ENCODE assay signal across 8 cellular contexts in genomic region chr6:33118525-33119123, GRCh38. TPM values are rescaled to one million over a fixed set of nuclear protein-coding genes. Genes with fewer than 3 reads are reported as not detected.
A peak's percentile ranks its signal among the peaks of the same experiment; 100 is the strongest.
DNase-seq lines count a peak whose midpoint lies in the region; FAIRE-seq and TF ChIP-seq lines count a peak whose summit lies in the region.

No MANE protein-coding gene starts in this region.

- H3K9me1 ChIP-seq in keratinocyte (ENCODE audit: control insufficient read depth, extremely low read depth, insufficient read depth, low read length): no peaks in the 10 kb centered on the region

- no peak overlapping the region for H2AFZ ChIP-seq in keratinocyte (ENCODE audit: control insufficient read depth, low read length)

- no peak overlapping the region for H3K4me2 ChIP-seq in keratinocyte (ENCODE audit: control insufficient read depth, extremely low read depth, insufficient read depth, low read depth, low read length)

- H3K9ac ChIP-seq in keratinocyte (ENCODE audit: control insufficient read depth, extremely low read depth, insufficient read depth, low read length): no peak overlapping the region

- no peak for DNase-seq in H7
- peak; percentile 52 to 55 for DNase-seq in NCI-H446 (lab: John Stamatoyannopoulos, UW)
- peak; percentile 16 for DNase-seq in brain microvascular endothelial cell
- no peak for DNase-seq in keratinocyte (ENCODE audit: low read depth, low spot score)
- DNase-seq in tibial nerve (ENCODE audit: low spot score in 2 of 2): peak in 1 of 2 donors; percentile 73
- DNase-seq in HuH-7.5 (ENCODE audit: low spot score): no peak
- no peak for DNase-seq in T-helper 9 cell

- no peaks in the 10 kb centered on the region for H4K20me1 ChIP-seq in keratinocyte (ENCODE audit: control insufficient read depth, extremely low read depth, insufficient read depth, low read length)

- in situ Hi-C loops in brain microvascular endothelial cell (cut with HindIII; ENCODE audit: low pct_ligation_motif_present, low sequenced_read_pairs): no loop called here

- TF ChIP-seq CTCF in C4-2B (conservative IDR thresholded peaks at IDR 0.05): peak; percentile 88
- TF ChIP-seq CTCF in brain microvascular endothelial cell (IDR thresholded peaks at IDR 0.05; ENCODE audit: low read depth, low read length, missing control alignments): peak; percentile 45
- TF ChIP-seq CTCF in keratinocyte (optimal IDR thresholded peaks at IDR 0.05 in 1 of 3, IDR thresholded peaks at IDR 0.05 in 1 of 3, conservative IDR thresholded peaks at IDR 0.05 in 1 of 3; ENCODE audit: extremely low read depth in 1 of 3, insufficient read depth in 2 of 3, low read length in 3 of 3): peak in 2 of 3 experiments; percentile 32 to 58
- peak; percentile 77 to 86 (median 82) for TF ChIP-seq CTCF in tibial nerve (IDR thresholded peaks at IDR 0.05)

- H3K79me2 ChIP-seq in keratinocyte (ENCODE audit: control insufficient read depth, insufficient read depth, low read length): no peaks in the 10 kb centered on the region

- TF ChIP-seq POLR2A in tibial nerve (IDR thresholded peaks at IDR 0.05): no peak

- TF ChIP-seq EP300 in tibial nerve (IDR thresholded peaks at IDR 0.05): no peak

- H3K4me3 ChIP-seq in H7 (ENCODE audit: insufficient read depth, low read depth, low read length) (peak overlapping the region; percentile 21; the same call in 1 of the 2 replicates), brain microvascular endothelial cell (ENCODE audit: low read depth, low read length) (no peak overlapping the region), keratinocyte (ENCODE audit: control insufficient read depth in 2 of 3, extremely low read depth in 1 of 3, insufficient read depth in 2 of 3, low read depth in 1 of 3, low read length in 3 of 3) (no peak overlapping the region), tibial nerve (no peak overlapping the region)

- FAIRE-seq in keratinocyte (lab: Jason Lieb, UNC): peak; percentile 70

- H3K9me3 ChIP-seq in keratinocyte (ENCODE audit: control insufficient read depth, low read depth, low read length): no peaks in the 10 kb centered on the region
- peaks cover 0 to under 1% (median 0%) of the 10 kb centered on the region in 4 donors for H3K9me3 ChIP-seq in tibial nerve

- dilution Hi-C loops in keratinocyte (cut with MboI; ENCODE audit: extremely low pct_ligation_motif_present, low sequenced_read_pairs): no loop called here

- 0% methylated on average over 3 of the region's 3 CpGs for WGBS in tibial nerve, 2 donors

- H3K27ac ChIP-seq in C4-2B (no peak overlapping the region), brain microvascular endothelial cell (no peak overlapping the region), keratinocyte (ENCODE audit: control insufficient read depth, insufficient read depth, low read length) (no peak overlapping the region), tibial nerve (no peak overlapping the region)

- H3K36me3 ChIP-seq in H7 (replicated peaks; ENCODE audit: control insufficient read depth, insufficient read depth, low read length) (peaks cover 1% of the 10 kb centered on the region; the same call in 1 of the 2 replicates), brain microvascular endothelial cell (replicated peaks) (no peaks in the 10 kb centered on the region), keratinocyte (ENCODE audit: control insufficient read depth in 2 of 2, extremely low read depth in 1 of 2, insufficient read depth in 2 of 2, low read length in 2 of 2) (no peaks in the 10 kb centered on the region), tibial nerve (no peaks in the 10 kb centered on the region)

- H3K27me3 ChIP-seq in H7 (ENCODE audit: control insufficient read depth, insufficient read depth, low read length) (no peaks in the 10 kb centered on the region; the same call in 1 of the 2 replicates), brain microvascular endothelial cell (replicated peaks) (peaks cover 31% of the 10 kb centered on the region), keratinocyte (ENCODE audit: control insufficient read depth, extremely low read depth, insufficient read depth, low read length) (peaks cover 37% of the 10 kb centered on the region), tibial nerve (peaks cover 0 to 38% of the 10 kb centered on the region in 2 donors)

- no peaks in the 10 kb centered on the region for H3K4me1 ChIP-seq in keratinocyte (ENCODE audit: control insufficient read depth, extremely low read depth, insufficient read depth, low read length)
- H3K4me1 ChIP-seq in tibial nerve: peaks cover 0 to 7% (median 2%) of the 10 kb centered on the region in 4 donors

RNA-seq across cellular contexts. Expression of gene HLA-DPB1, which starts 42.8 kb away (rescaled TPM):
- total RNA-seq in H7 (2014; rRNA removed; shearing (Covaris generic)): 27.6 and 29.3 TPM in 2 replicates
- polyA plus RNA-seq in keratinocyte: 0.13 to 0.26 TPM in 2 of 3 replicates, not detected in the other
- polyA plus RNA-seq in keratinocyte (2011; ENCODE audit: low read depth): not detected
- not detected in 2 replicates for polyA plus RNA-seq in keratinocyte (2011; cell fraction: cytosol; rRNA removed)
- not detected in 2 replicates for polyA plus RNA-seq in keratinocyte (2011; cell fraction: nucleus; rRNA removed)
- polyA plus RNA-seq in keratinocyte (2012; ENCODE audit: low replicate concordance): not detected in 2 replicates
- not detected in 3 replicates for polyA minus RNA-seq in keratinocyte
- polyA minus RNA-seq in keratinocyte (2011; cell fraction: cytosol; rRNA and poly(A)+ RNA removed): not detected
- polyA minus RNA-seq in keratinocyte (2011; cell fraction: nucleus; rRNA and poly(A)+ RNA removed): not detected in 2 replicates
- total RNA-seq in tibial nerve: 100 to 1,000 TPM in 1 of 4 donors, 10 to 100 TPM in 3; 56.5 to 121 (median 76.4) TPM

RNA-seq across cellular contexts. Expression of gene HLA-DPA1, which starts 45.2 kb away (rescaled TPM):
- total RNA-seq in H7 (2014; rRNA removed; shearing (Covaris generic)): 3.6 and 4.9 TPM in 2 replicates
- 0.09 to 0.61 TPM in 2 of 3 replicates, not detected in the other for polyA plus RNA-seq in keratinocyte
- not detected for polyA plus RNA-seq in keratinocyte (2011; ENCODE audit: low read depth)
- polyA plus RNA-seq in keratinocyte (2011; cell fraction: cytosol; rRNA removed): not detected in 2 replicates
- polyA plus RNA-seq in keratinocyte (2011; cell fraction: nucleus; rRNA removed): not detected in 2 replicates
- polyA plus RNA-seq in keratinocyte (2012; ENCODE audit: low replicate concordance): not detected in 2 replicates
- not detected in 3 replicates for polyA minus RNA-seq in keratinocyte
- polyA minus RNA-seq in keratinocyte (2011; cell fraction: cytosol; rRNA and poly(A)+ RNA removed): not detected
- polyA minus RNA-seq in keratinocyte (2011; cell fraction: nucleus; rRNA and poly(A)+ RNA removed): not detected in 2 replicates
- 100 to 1,000 TPM in 2 of 4 donors, 10 to 100 TPM in 2; 39.8 to 179 (median 109) TPM for total RNA-seq in tibial nerve

Comparison
In these comparisons a context has a peak if more than half of its experiments do, and no peak if none do; other contexts are left out.
1. DNase-seq: peak in NCI-H446 (2 of 2) and brain microvascular endothelial cell (single experiment); none in H7 (single experiment), keratinocyte (single experiment), HuH-7.5 (single experiment) and T-helper 9 cell (single experiment).
2. Peak in every context shown above with its lines, with median percentiles within 50 percentile points of each other: CTCF ChIP-seq.